Comparison of ENCODE assay signal across 25 cellular contexts in genomic region chr18:37247499-37248161, GRCh38.
"Had no signal": no experiment of that assay in that cellular context is flagged by ENCODE, and none has a peak within 500 bp of the region (broad histone marks: within the 10 kb centered on the region; RNA-seq: fewer than 3 reads in every experiment).

No MANE protein-coding gene starts in this region.

- H3K4me1 ChIP-seq: neural progenitor cell, psoas muscle, sigmoid colon, testis had no signal

- H3K4me2 ChIP-seq: neural progenitor cell had no signal

- H3K9me3 ChIP-seq: mucosa of descending colon, psoas muscle, sigmoid colon, testis, tibial artery had no signal

- H2AFZ ChIP-seq: neural progenitor cell had no signal

- H3K27me3 ChIP-seq: testis had no signal

- ATAC-seq: effector memory CD8-positive, alpha-beta T cell; left colon; mucosa of descending colon; psoas muscle; right cardiac atrium; stimulated activated memory B cell treated with anti-CD40 and anti-IgM and Interleukin-4, amounts not matched to agents 10 μg/mL and 1 μg/mL and 100 μg/mL, for 72 hours; stimulated activated naive CD8-positive, alpha-beta T cell treated with anti-CD3 and anti-CD28 coated beads, Interleukin-15, Interleukin-2, amounts not matched to agents 100 U/mL and 50 U/mL, for 24 hours had no signal

- DNase-seq: effector memory CD8-positive, alpha-beta T cell; hypothalamus; immature natural killer cell; islet precursor cell; kidney glomerular epithelial cell; left colon; mucosa of descending colon; naive B cell; psoas muscle; right cardiac atrium; sigmoid colon; stimulated activated CD4-positive, alpha-beta T cell treated with anti-CD3 and anti-CD28 coated beads, Interleukin-4, amount 100 ng/mL, for 4 hours; stimulated activated naive CD8-positive, alpha-beta T cell treated with anti-CD3 and anti-CD28 coated beads, Interleukin-15, Interleukin-2, amounts not matched to agents 100 U/mL and 50 U/mL, for 24 hours; substantia nigra; testis; tibial artery had no signal

- H3K27ac ChIP-seq: coronary artery, neural progenitor cell, psoas muscle, sigmoid colon, testis, tibial artery had no signal

- H3K36me3 Mint-ChIP-seq: neural progenitor cell; stimulated activated memory B cell treated with anti-CD40 and anti-IgM and Interleukin-4, amounts not matched to agents 10 μg/mL and 1 μg/mL and 100 μg/mL, for 72 hours had no signal

- H3K4me3 Mint-ChIP-seq: effector memory CD8-positive, alpha-beta T cell; immature natural killer cell; memory B cell; mesothelial cell of epicardium; naive B cell; natural killer cell treated with Interleukin-12 subunit alpha and Interleukin-12 subunit beta and Interleukin-15 and Interleukin-18, amount 100 ng/mL, for 72 hours; neural progenitor cell; stimulated activated memory B cell treated with anti-CD40 and anti-IgM and Interleukin-4, amounts not matched to agents 10 μg/mL and 1 μg/mL and 100 μg/mL, for 72 hours; type B pancreatic cell had no signal

- H3K27ac Mint-ChIP-seq: effector memory CD8-positive, alpha-beta T cell; immature natural killer cell; memory B cell; mesothelial cell of epicardium; natural killer cell treated with Interleukin-12 subunit alpha and Interleukin-12 subunit beta and Interleukin-15 and Interleukin-18, amount 100 ng/mL, for 72 hours; neural progenitor cell; stimulated activated memory B cell treated with anti-CD40 and anti-IgM and Interleukin-4, amounts not matched to agents 10 μg/mL and 1 μg/mL and 100 μg/mL, for 72 hours; type B pancreatic cell had no signal

- FAIRE-seq: frontal cortex had no signal

- H3K36me3 ChIP-seq: neural progenitor cell, sigmoid colon, tibial artery had no signal

- H3K9me3 Mint-ChIP-seq: effector memory CD8-positive, alpha-beta T cell; mesothelial cell of epicardium; neural progenitor cell; stimulated activated memory B cell treated with anti-CD40 and anti-IgM and Interleukin-4, amounts not matched to agents 10 μg/mL and 1 μg/mL and 100 μg/mL, for 72 hours; type B pancreatic cell had no signal

- H3K9ac ChIP-seq: neural progenitor cell had no signal

- H3K4me3 ChIP-seq: coronary artery, lung, mucosa of descending colon, neural progenitor cell, psoas muscle, sigmoid colon, testis, tibial artery had no signal
